In genomic region chr14:51094901-51095853, GRCh38 we compare ENCODE assay signal across 8 cellular contexts. TPM values are rescaled to one million over a fixed set of nuclear protein-coding genes. Genes with fewer than 3 reads are reported as not detected.
A peak's percentile ranks its signal among the peaks of the same experiment; 100 is the strongest.
DNase-seq lines count a peak whose midpoint lies in the region; ATAC-seq and FAIRE-seq lines count a peak whose summit lies in the region.

TSS of gene TRIM9 (minus strand) at chr14:51095105. CDS start at chr14:51094939, 166 bp downstream.

- H3K23ac ChIP-seq in mesendoderm (ENCODE audit: low read length), result no peak within 1 kb of the TSS

- peak; percentile 97 for ATAC-seq in GM21423 (IDR thresholded peaks at IDR 0.05; ENCODE audit: unreplicated experiment)

- H3K9me3 ChIP-seq in NT2/D1 (ENCODE audit: insufficient read depth, low read length), result no peaks in the 10 kb centered on the region

- H3K79me1 ChIP-seq in mesendoderm (ENCODE audit: low read length), result no peaks in the 10 kb centered on the region

- WGBS in mesendoderm (ENCODE audit: extremely low coverage, insufficient coverage, low lambda C conversion rate), result no CpG with 5 or more reads among the region's 83 CpGs

- peak; percentile 72 for FAIRE-seq in endometrium (lab: Jason Lieb, UNC)

- peak within 1 kb of the TSS; percentile 92 for H3K4me2 ChIP-seq in mesendoderm (ENCODE audit: low read length)

- no peak within 1 kb of the TSS for H3K18ac ChIP-seq in mesendoderm (ENCODE audit: low read length)

- no peak within 1 kb of the TSS for H2BK120ac ChIP-seq in mesendoderm (ENCODE audit: low read depth, low read length)

- H3K4me3 ChIP-seq in NT2/D1 (ENCODE audit: insufficient read length, low read depth) (peak within 1 kb of the TSS; percentile 51), mesendoderm (ENCODE audit: low read length) (peak within 1 kb of the TSS; percentile 65)

- H3K79me2 ChIP-seq in mesendoderm (ENCODE audit: control insufficient read depth, insufficient read depth, low read length), result no peaks in the 10 kb centered on the region

- no peak within 1 kb of the TSS for H4K8ac ChIP-seq in mesendoderm (ENCODE audit: low read depth, low read length)

- H3K56ac ChIP-seq in mesendoderm (ENCODE audit: low read length), result peak within 1 kb of the TSS; percentile 87

- DNase-seq in COLO668 (lab: John Stamatoyannopoulos, UW; ENCODE audit: unreplicated experiment), result peak; percentile 100
- DNase-seq in HUDEP-2 (lab: John Stamatoyannopoulos, UW; ENCODE audit: unreplicated experiment in 76 of 76), result peak in 52 of 76 experiments; percentile 1 to 77 (median 34)
- DNase-seq in NT2/D1 (ENCODE audit: low read depth, low spot score), result peak; percentile 92
- DNase-seq in activated CD8-positive, alpha-beta memory T cell treated with anti-CD3 and anti-CD28 coated beads, Interleukin-2, amount 50 U/mL, for 24 hours (ENCODE audit: extremely low read depth), result peak; percentile 79
- peak; percentile 99 for DNase-seq in mesendoderm
- DNase-seq in stimulated activated CD8-positive, alpha-beta memory T cell treated with anti-CD3 and anti-CD28 coated beads, Interleukin-12 subunit alpha, Interleukin-12 subunit beta, amount 100 ng/mL, for 24 hours (ENCODE audit: extremely low read depth), result peak; percentile 76

- H4K5ac ChIP-seq in mesendoderm (ENCODE audit: low read length), result no peak within 1 kb of the TSS

- H3K27me3 ChIP-seq in NT2/D1 (ENCODE audit: insufficient read depth, insufficient read length) (peaks cover 51% of the 10 kb centered on the region), mesendoderm (ENCODE audit: insufficient read depth, low read length, poor library complexity) (peaks cover 6% of the 10 kb centered on the region)

- H2BK15ac ChIP-seq in mesendoderm (replicated peaks; ENCODE audit: low read depth), result no peak within 1 kb of the TSS

- H3K4me1 ChIP-seq in NT2/D1 (ENCODE audit: insufficient read depth, insufficient read length) (no peaks in the 10 kb centered on the region), mesendoderm (ENCODE audit: control insufficient read depth, low read depth, low read length) (peaks cover 2% of the 10 kb centered on the region)

- H3K27ac ChIP-seq in mesendoderm (ENCODE audit: low read depth, low read length), result peak within 1 kb of the TSS; percentile 46

- H2BK5ac ChIP-seq in mesendoderm (ENCODE audit: low read length), result no peak within 1 kb of the TSS

- H3K36me3 ChIP-seq in NT2/D1 (ENCODE audit: insufficient read depth, insufficient read length, low read length), result no peaks in the 10 kb centered on the region
- no peaks in the 10 kb centered on the region for H3K36me3 ChIP-seq in mesendoderm (ENCODE audit: control insufficient read depth, insufficient read depth, low read length)

- peak within 1 kb of the TSS; percentile 81 for H3K9ac ChIP-seq in NT2/D1 (ENCODE audit: insufficient read length, low read depth)
- H3K9ac ChIP-seq in mesendoderm (ENCODE audit: low read length), result peak within 1 kb of the TSS; percentile 53

- H3K4ac ChIP-seq in mesendoderm (ENCODE audit: low read depth, low read length), result no peak within 1 kb of the TSS

- H2AK5ac ChIP-seq in mesendoderm (ENCODE audit: low read length), result no peak within 1 kb of the TSS

RNA-seq across cellular contexts. Expression of gene TRIM9, which starts in this region (rescaled TPM):
- 0.59 TPM for polyA plus RNA-seq in mesendoderm (2013, experiment 1 of 2)
- 0.56 TPM for polyA plus RNA-seq in mesendoderm (2013, experiment 2 of 2)

Comparison
In these comparisons a context has a peak if more than half of its experiments do, and no peak if none do; other contexts are left out.
1. Peak in every context shown above with its lines: DNase-seq, ATAC-seq, H3K4me3 ChIP-seq and H3K27ac ChIP-seq.
2. DNase-seq: peak in every context shown above with its lines; median percentile 100 in COLO668; 99 in mesendoderm; 92 in NT2/D1; 79 in activated CD8-positive, alpha-beta memory T cell treated with anti-CD3 and anti-CD28 coated beads, Interleukin-2, amount 50 U/mL, for 24 hours; 76 in stimulated activated CD8-positive, alpha-beta memory T cell treated with anti-CD3 and anti-CD28 coated beads, Interleukin-12 subunit alpha, Interleukin-12 subunit beta, amount 100 ng/mL, for 24 hours; 34 in HUDEP-2.